8 cellular contexts compared by ENCODE assay signal in the genomic region with DNA sequence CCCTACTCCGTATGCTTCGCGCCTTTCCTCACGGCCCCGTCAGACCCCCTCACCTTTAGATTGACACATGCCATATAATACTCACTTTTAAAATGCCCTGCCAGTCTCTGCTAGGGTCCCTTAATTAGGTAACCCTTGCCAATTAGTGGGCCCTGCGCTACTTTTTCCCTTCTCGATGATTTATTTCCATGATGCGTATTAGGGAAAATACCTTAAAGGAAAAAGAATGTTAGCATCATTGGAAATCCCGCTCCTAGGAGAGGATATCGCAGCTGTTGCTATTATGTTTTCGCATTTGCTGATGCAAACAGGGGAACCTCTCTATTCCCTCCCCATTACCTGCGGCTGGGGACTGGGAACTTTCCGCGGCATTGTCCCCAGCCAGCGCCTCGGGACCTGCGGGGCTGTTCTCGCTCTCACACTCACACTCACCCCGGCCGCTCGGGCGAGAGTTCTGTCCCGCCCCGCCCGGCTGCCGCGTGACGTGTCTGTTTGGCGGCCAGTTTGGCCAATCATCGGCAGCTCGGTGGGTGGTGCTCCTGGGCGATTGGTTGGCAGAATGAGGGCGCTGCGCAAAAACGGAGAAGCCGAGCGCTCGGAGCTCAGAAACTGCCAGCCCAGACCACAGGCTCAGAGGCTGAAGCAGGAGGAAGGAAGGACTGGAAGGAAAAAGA. TPM values are rescaled to one million over a fixed set of nuclear protein-coding genes. Genes with fewer than 3 reads are reported as not detected.
DNase-seq lines count a peak whose midpoint lies in the region; ATAC-seq lines count a peak whose summit lies in the region.

A gene with protein sequence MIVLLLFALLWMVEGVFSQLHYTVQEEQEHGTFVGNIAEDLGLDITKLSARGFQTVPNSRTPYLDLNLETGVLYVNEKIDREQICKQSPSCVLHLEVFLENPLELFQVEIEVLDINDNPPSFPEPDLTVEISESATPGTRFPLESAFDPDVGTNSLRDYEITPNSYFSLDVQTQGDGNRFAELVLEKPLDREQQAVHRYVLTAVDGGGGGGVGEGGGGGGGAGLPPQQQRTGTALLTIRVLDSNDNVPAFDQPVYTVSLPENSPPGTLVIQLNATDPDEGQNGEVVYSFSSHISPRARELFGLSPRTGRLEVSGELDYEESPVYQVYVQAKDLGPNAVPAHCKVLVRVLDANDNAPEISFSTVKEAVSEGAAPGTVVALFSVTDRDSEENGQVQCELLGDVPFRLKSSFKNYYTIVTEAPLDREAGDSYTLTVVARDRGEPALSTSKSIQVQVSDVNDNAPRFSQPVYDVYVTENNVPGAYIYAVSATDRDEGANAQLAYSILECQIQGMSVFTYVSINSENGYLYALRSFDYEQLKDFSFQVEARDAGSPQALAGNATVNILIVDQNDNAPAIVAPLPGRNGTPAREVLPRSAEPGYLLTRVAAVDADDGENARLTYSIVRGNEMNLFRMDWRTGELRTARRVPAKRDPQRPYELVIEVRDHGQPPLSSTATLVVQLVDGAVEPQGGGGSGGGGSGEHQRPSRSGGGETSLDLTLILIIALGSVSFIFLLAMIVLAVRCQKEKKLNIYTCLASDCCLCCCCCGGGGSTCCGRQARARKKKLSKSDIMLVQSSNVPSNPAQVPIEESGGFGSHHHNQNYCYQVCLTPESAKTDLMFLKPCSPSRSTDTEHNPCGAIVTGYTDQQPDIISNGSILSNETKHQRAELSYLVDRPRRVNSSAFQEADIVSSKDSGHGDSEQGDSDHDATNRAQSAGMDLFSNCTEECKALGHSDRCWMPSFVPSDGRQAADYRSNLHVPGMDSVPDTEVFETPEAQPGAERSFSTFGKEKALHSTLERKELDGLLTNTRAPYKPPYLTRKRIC (plus strand): TSS at position 605 of the 674 bp plus-strand sequence. CDS start 847 bp downstream, outside the sequence.

- H3K9me3 ChIP-seq in neuron (ENCODE audit: low read length): no peaks in the 10 kb centered on the region

- H3K36me3 Mint-ChIP-seq in activated naive CD4-positive, alpha-beta T cell treated with anti-CD3 and anti-CD28 coated beads, Interleukin-2, amount 50 U/mL, for 72 hours: peaks cover 27 to 46% of the 10 kb centered on the region in 2 donors

- peak within 1 kb of the TSS; percentile 54 for H3K4me3 ChIP-seq in neuron (ENCODE audit: low read length)

- ATAC-seq in HG02763 (IDR thresholded peaks at IDR 0.05; ENCODE audit: unreplicated experiment) (peak; percentile 74), GM18867 (IDR thresholded peaks at IDR 0.05; ENCODE audit: unreplicated experiment) (no peak)
- peak; percentile 53 to 82 for ATAC-seq in activated naive CD4-positive, alpha-beta T cell treated with anti-CD3 and anti-CD28 coated beads, Interleukin-2, amount 50 U/mL, for 72 hours

- peaks cover 5% of the 10 kb centered on the region for H3K4me1 ChIP-seq in neuron (ENCODE audit: insufficient read depth, low read length)

- H3K27ac Mint-ChIP-seq in activated naive CD4-positive, alpha-beta T cell treated with anti-CD3 and anti-CD28 coated beads, Interleukin-2, amount 50 U/mL, for 72 hours: peak within 1 kb of the TSS in 1 of 2 donors; percentile 79

- DNase-seq in GM04504 (ENCODE audit: low read depth): peak; percentile 95
- peak; percentile 77 for DNase-seq in NCI-H2227 (lab: John Stamatoyannopoulos, UW; ENCODE audit: unreplicated experiment)
- no peak for DNase-seq in activated naive CD4-positive, alpha-beta T cell treated with anti-CD3 and anti-CD28 coated beads, Interleukin-2, amount 50 U/mL, for 72 hours (ENCODE audit: low spot score in 2 of 2)
- peak; percentile 96 for DNase-seq in glomerular visceral epithelial cell (ENCODE audit: extremely low spot score)
- peak; percentile 93 for DNase-seq in ureter (ENCODE audit: low spot score)

- no peaks in the 10 kb centered on the region for H3K27me3 ChIP-seq in neuron (ENCODE audit: insufficient read depth, low read length)

- peaks cover 0 to 12% of the 10 kb centered on the region in 2 donors for H3K9me3 Mint-ChIP-seq in activated naive CD4-positive, alpha-beta T cell treated with anti-CD3 and anti-CD28 coated beads, Interleukin-2, amount 50 U/mL, for 72 hours

- H3K36me3 ChIP-seq in neuron (ENCODE audit: insufficient read depth, low read length): no peaks in the 10 kb centered on the region

- peak within 1 kb of the TSS; percentile 82 for H2AFZ ChIP-seq in neuron (ENCODE audit: low read depth, low read length)

RNA-seq across cellular contexts. Expression of the gene that starts here (rescaled TPM):
- not detected for total RNA-seq in activated naive CD4-positive, alpha-beta T cell treated with anti-CD3 and anti-CD28 coated beads, Interleukin-2, amount 50 U/mL, for 72 hours
- total RNA-seq in ureter: 12.1 TPM

Comparison
In these comparisons a context has a peak if more than half of its experiments do, and no peak if none do; other contexts are left out.
1. RNA of the gene that starts here (total RNA-seq): 12.1 TPM in ureter (single experiment); not detected in activated naive CD4-positive, alpha-beta T cell treated with anti-CD3 and anti-CD28 coated beads, Interleukin-2, amount 50 U/mL, for 72 hours; every median in the first group is over 10 times any median in the second.
2. Peak in ATAC-seq in activated naive CD4-positive, alpha-beta T cell treated with anti-CD3 and anti-CD28 coated beads, Interleukin-2, amount 50 U/mL, for 72 hours; RNA of the gene not detected or under 1 TPM.
3. DNase-seq: peak in GM04504 (single experiment), NCI-H2227 (single experiment), glomerular visceral epithelial cell (single experiment) and ureter (single experiment); none in activated naive CD4-positive, alpha-beta T cell treated with anti-CD3 and anti-CD28 coated beads, Interleukin-2, amount 50 U/mL, for 72 hours (0 of 2).